8 cellular contexts compared by ENCODE assay signal in the genomic region with DNA sequence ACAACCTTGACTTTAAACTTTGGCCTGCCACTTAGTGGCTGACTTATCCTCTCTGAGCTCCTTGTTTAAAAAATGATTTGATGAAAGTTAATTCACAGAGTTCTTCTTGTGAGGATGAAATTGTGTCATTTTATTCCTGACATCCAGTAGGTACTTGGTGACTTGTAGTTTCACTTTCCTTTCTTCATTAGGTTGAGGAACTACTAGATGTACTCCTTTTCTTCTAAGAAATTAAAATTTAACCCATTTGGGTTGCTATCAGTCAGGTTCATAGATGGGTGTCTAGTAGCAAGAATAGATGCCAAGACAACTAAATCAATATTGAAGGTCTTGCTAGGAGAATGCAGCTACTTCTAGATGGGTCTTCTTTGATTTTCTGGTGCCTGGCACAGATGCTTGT. TPM values are rescaled to one million over a fixed set of nuclear protein-coding genes. Genes with fewer than 3 reads are reported as not detected.
A peak's percentile ranks its signal among the peaks of the same experiment; 100 is the strongest.
DNase-seq lines count a peak whose midpoint lies in the region; ATAC-seq and TF ChIP-seq lines count a peak whose summit lies in the region.

No MANE protein-coding gene starts in this region.

- H3K9me3 Mint-ChIP-seq in chondrocyte (ENCODE audit: low read depth): no peaks in the 10 kb centered on the region

- peak overlapping the region; percentile 71 for H3K27ac Mint-ChIP-seq in chondrocyte (ENCODE audit: unreplicated experiment)

- H3K9me3 ChIP-seq in cardiac muscle cell (ENCODE audit: low read depth) (no peaks in the 10 kb centered on the region), transverse colon (no peaks in the 10 kb centered on the region)

- ATAC-seq in left ventricle myocardium superior (no peak), HG03460 (IDR thresholded peaks at IDR 0.05; ENCODE audit: unreplicated experiment) (peak; percentile 27), HG02884 (IDR thresholded peaks at IDR 0.05; ENCODE audit: unreplicated experiment) (no peak)

- H3K27ac ChIP-seq in cardiac muscle cell (peak overlapping the region; percentile 85), transverse colon (peak overlapping the region; percentile 36 to 61 (median 46))

- no peak for TF ChIP-seq CTCF in cardiac muscle cell (IDR thresholded peaks at IDR 0.05; ENCODE audit: low read depth, low read length)
- TF ChIP-seq CTCF in chondrocyte (IDR thresholded peaks at IDR 0.05): no peak
- no peak for TF ChIP-seq CTCF in transverse colon (IDR thresholded peaks at IDR 0.05)

- no peak for TF ChIP-seq EP300 in transverse colon (IDR thresholded peaks at IDR 0.05; ENCODE audit: low read depth)

- peaks cover 2% of the 10 kb centered on the region for H3K36me3 ChIP-seq in cardiac muscle cell
- peaks cover 0 to 3% (median 0%) of the 10 kb centered on the region in 4 donors for H3K36me3 ChIP-seq in transverse colon

- H3K27me3 ChIP-seq in cardiac muscle cell (no peaks in the 10 kb centered on the region), transverse colon (no peaks in the 10 kb centered on the region)

- H3K27me3 Mint-ChIP-seq in chondrocyte (ENCODE audit: low read depth): no peaks in the 10 kb centered on the region

- H3K4me3 Mint-ChIP-seq in chondrocyte (ENCODE audit: unreplicated experiment): no peak overlapping the region

- intact Hi-C loops in left ventricle myocardium superior (cut with micrococcal nuclease): no loop called here
- intact Hi-C loops in transverse colon (cut with DNase I; ENCODE audit: low total_unique reads): no loop called here

- DNase-seq in cardiac muscle cell (ENCODE audit: low read depth in 1 of 2, low spot score in 1 of 2): no peak
- DNase-seq in left ventricle myocardium superior: no peak
- no peak for DNase-seq in chondrocyte (ENCODE audit: low spot score)
- no peak for DNase-seq in transverse colon
- no peak for DNase-seq in NCI-H446 treated with DMSO at 0.1 percent for 48 hours (lab: John Stamatoyannopoulos, UW)
- DNase-seq in NK-92 treated with Interleukin-12 subunit alpha and Interleukin-12 subunit beta, amount 100 ng/mL, for 24 hours (lab: John Stamatoyannopoulos, UW): no peak

- peaks cover 62% of the 10 kb centered on the region for H3K4me1 Mint-ChIP-seq in chondrocyte (ENCODE audit: low read depth)

- H3K36me3 Mint-ChIP-seq in chondrocyte (ENCODE audit: low read depth): no peaks in the 10 kb centered on the region

- H3K4me3 ChIP-seq in cardiac muscle cell (no peak overlapping the region), transverse colon (no peak overlapping the region)

- H3K4me1 ChIP-seq in cardiac muscle cell (ENCODE audit: low read depth) (peaks cover 38% of the 10 kb centered on the region), transverse colon (peaks cover 8 to 81% (median 46%) of the 10 kb centered on the region in 4 donors)

- TF ChIP-seq POLR2A in transverse colon (IDR thresholded peaks at IDR 0.05): no peak

- in situ Hi-C loops in transverse colon (cut with MboI; ENCODE audit: low pct_ligation_motif_present in 1 of 4, low pct_unique_long_range_greater_than_20kb in 1 of 4, low sequenced_read_pairs in 3 of 4): no loop called here

RNA-seq across cellular contexts. Expression of a gene that starts 5.2 kb away (rescaled TPM):
- total RNA-seq in cardiac muscle cell (11.9 and 18.8 TPM in 2 replicates), left ventricle myocardium superior (57.0 TPM), chondrocyte (14.7 to 19.8 TPM (median 19.6 TPM) in 3 replicates), transverse colon (10 to 100 TPM; 21.9 to 34.8 (median 26.9) TPM)
- polyA plus RNA-seq in cardiac muscle cell: 12.5 and 26.9 TPM in 2 replicates

RNA-seq across cellular contexts. Expression of a gene that starts 33.4 kb away (rescaled TPM):
- 2,722 and 3,253 TPM in 2 replicates for total RNA-seq in cardiac muscle cell
- polyA plus RNA-seq in cardiac muscle cell: 1,419 and 1,837 TPM in 2 replicates
- total RNA-seq in left ventricle myocardium superior: 910 TPM
- total RNA-seq in chondrocyte: 1,295 to 1,411 TPM (median 1,362 TPM) in 3 replicates
- total RNA-seq in transverse colon: 1,000 to 10,000 TPM in 2 of 4 donors, 100 to 1,000 TPM in 2; 443 to 1,500 (median 1,074) TPM

RNA-seq across cellular contexts. Expression of a gene that starts 33.5 kb away (rescaled TPM):
- total RNA-seq in cardiac muscle cell (18.1 and 20.2 TPM in 2 replicates), left ventricle myocardium superior (22.6 TPM), chondrocyte (13.2 to 15.5 TPM (median 13.6 TPM) in 3 replicates), transverse colon (10 to 100 TPM in 2 of 4 donors, 1 to 10 TPM in 2; 3.2 to 13.8 (median 8.9) TPM)
- 28.0 and 34.4 TPM in 2 replicates for polyA plus RNA-seq in cardiac muscle cell
